Comparison of ENCODE assay signal across 8 cellular contexts in genomic region chr2:25362049-25362563, GRCh38. TPM values are rescaled to one million over a fixed set of nuclear protein-coding genes. Genes with fewer than 3 reads are reported as not detected.
DNase-seq lines count a peak whose midpoint lies in the region; ATAC-seq and TF ChIP-seq lines count a peak whose summit lies in the region.

No MANE protein-coding gene starts in this region.

- H3K9me3 Mint-ChIP-seq in activated T-cell treated with anti-CD3 and anti-CD28 coated beads, Interleukin-2, amount 50 U/mL, for 72 hours: no peaks in the 10 kb centered on the region
- no peaks in the 10 kb centered on the region for H3K9me3 Mint-ChIP-seq in naive thymus-derived CD8-positive, alpha-beta T cell
- H3K9me3 Mint-ChIP-seq in stimulated activated memory B cell treated with anti-CD40 and anti-IgM and Interleukin-4, amounts not matched to agents 10 μg/mL and 1 μg/mL and 100 μg/mL, for 72 hours: no peaks in the 10 kb centered on the region

- H3K4me1 ChIP-seq in KMS-11 (ENCODE audit: low read depth, poor library complexity, severe bottlenecking) (peaks cover 9% of the 10 kb centered on the region), Panc1 (ENCODE audit: control insufficient read depth, insufficient read depth, low read length) (peaks cover 7% of the 10 kb centered on the region)

- TF ChIP-seq CTCF in KMS-11 (conservative IDR thresholded peaks at IDR 0.05; ENCODE audit: low read depth, low read length) (peak; percentile 90), Panc1 (IDR thresholded peaks at IDR 0.05) (peak; percentile 99)

- H3K4me2 ChIP-seq in KMS-11: peak overlapping the region; percentile 96

- no peaks in the 10 kb centered on the region for H3K36me3 ChIP-seq in KMS-11 (ENCODE audit: insufficient read depth)
- H3K36me3 ChIP-seq in Panc1 (ENCODE audit: control insufficient read depth, insufficient read depth, low read length): no peaks in the 10 kb centered on the region

- H3K4me3 ChIP-seq in KMS-11 (IDR thresholded peaks at IDR 0.05; ENCODE audit: insufficient read depth, low read depth, low read length): no peak overlapping the region
- peak overlapping the region; percentile 41 to 54 for H3K4me3 ChIP-seq in Panc1 (ENCODE audit: low read depth in 2 of 2, low read length in 2 of 2)

- H3K27ac ChIP-seq in KMS-11 (no peak overlapping the region), Panc1 (ENCODE audit: low read length) (peak overlapping the region; percentile 88)

- CTCF ChIA-PET in Panc1 (lab: Charles Lee): interaction anchor here (0.6 to 1.3 kb wide), 12 partner anchors 11 to 1914 kb away, joined by 3 to 19 read pairs (median 3); no protein-coding TSS in a partner anchor

- no TSS peak for BruUV-seq in Panc1 (replicated peaks; lab: Mats Ljungman, UMichigan)

- no peaks in the 10 kb centered on the region for H3K27me3 Mint-ChIP-seq in activated T-cell treated with anti-CD3 and anti-CD28 coated beads, Interleukin-2, amount 50 U/mL, for 72 hours (ENCODE audit: low read depth)
- no peaks in the 10 kb centered on the region for H3K27me3 Mint-ChIP-seq in naive thymus-derived CD8-positive, alpha-beta T cell
- H3K27me3 Mint-ChIP-seq in stimulated activated memory B cell treated with anti-CD40 and anti-IgM and Interleukin-4, amounts not matched to agents 10 μg/mL and 1 μg/mL and 100 μg/mL, for 72 hours: no peaks in the 10 kb centered on the region

- H3K4me1 Mint-ChIP-seq in activated T-cell treated with anti-CD3 and anti-CD28 coated beads, Interleukin-2, amount 50 U/mL, for 72 hours (ENCODE audit: low read depth): peaks cover 23% of the 10 kb centered on the region
- H3K4me1 Mint-ChIP-seq in naive thymus-derived CD8-positive, alpha-beta T cell: peaks cover 11 to 21% (median 19%) of the 10 kb centered on the region in 4 donors
- H3K4me1 Mint-ChIP-seq in stimulated activated memory B cell treated with anti-CD40 and anti-IgM and Interleukin-4, amounts not matched to agents 10 μg/mL and 1 μg/mL and 100 μg/mL, for 72 hours: peaks cover 46% of the 10 kb centered on the region

- peak overlapping the region; percentile 86 to 95 for H3K4me3 Mint-ChIP-seq in activated T-cell treated with anti-CD3 and anti-CD28 coated beads, Interleukin-2, amount 50 U/mL, for 72 hours
- peak overlapping the region; percentile 89 to 99 (median 94) for H3K4me3 Mint-ChIP-seq in naive thymus-derived CD8-positive, alpha-beta T cell
- H3K4me3 Mint-ChIP-seq in stimulated activated memory B cell treated with anti-CD40 and anti-IgM and Interleukin-4, amounts not matched to agents 10 μg/mL and 1 μg/mL and 100 μg/mL, for 72 hours: peak overlapping the region; percentile 85

- no peaks in the 10 kb centered on the region for H3K36me3 Mint-ChIP-seq in activated T-cell treated with anti-CD3 and anti-CD28 coated beads, Interleukin-2, amount 50 U/mL, for 72 hours (ENCODE audit: insufficient read depth in 2 of 2)
- H3K36me3 Mint-ChIP-seq in naive thymus-derived CD8-positive, alpha-beta T cell: no peaks in the 10 kb centered on the region
- no peaks in the 10 kb centered on the region for H3K36me3 Mint-ChIP-seq in stimulated activated memory B cell treated with anti-CD40 and anti-IgM and Interleukin-4, amounts not matched to agents 10 μg/mL and 1 μg/mL and 100 μg/mL, for 72 hours

- no peak overlapping the region for H3K9ac ChIP-seq in KMS-11

- ATAC-seq in GM21723 (IDR thresholded peaks at IDR 0.05; ENCODE audit: unreplicated experiment) (peak; percentile 82), Panc1 (peak; percentile 98)
- peak; percentile 97 for ATAC-seq in activated T-cell treated with anti-CD3 and anti-CD28 coated beads, Interleukin-2, amount 50 U/mL, for 72 hours (replicated peaks in 1 of 2)
- peak; percentile 89 to 97 for ATAC-seq in naive thymus-derived CD8-positive, alpha-beta T cell
- ATAC-seq in stimulated activated memory B cell treated with anti-CD40 and anti-IgM and Interleukin-4, amounts not matched to agents 10 μg/mL and 1 μg/mL and 100 μg/mL, for 72 hours: peak; percentile 94

- H3K79me2 ChIP-seq in KMS-11 (ENCODE audit: insufficient read depth, low read depth): no peaks in the 10 kb centered on the region

- POLR2A ChIA-PET in Panc1 (lab: Charles Lee): interaction anchor here (0.7 kb wide), 1 partner anchor 11 kb away, joined by 8 read pairs; no protein-coding TSS in a partner anchor
- POLR2A ChIA-PET in naive thymus-derived CD8-positive, alpha-beta T cell (lab: Charles Lee): interaction anchor here (0.6 to 3.8 kb wide), 25 partner anchors 8 to 146 kb away, joined by 3 to 35 read pairs (median 6); partner anchors contain the start of gene DNMT3A

- DNase-seq in Daoy (ENCODE audit: low read depth) (peak; percentile 90), Panc1 (ENCODE audit: low read depth, low spot score) (peak; percentile 81), fibroblast of gingiva (ENCODE audit: low read depth) (peak; percentile 88)
- peak; percentile 94 to 98 for DNase-seq in activated T-cell treated with anti-CD3 and anti-CD28 coated beads, Interleukin-2, amount 50 U/mL, for 72 hours
- DNase-seq in naive thymus-derived CD8-positive, alpha-beta T cell: peak; percentile 85 to 99 (median 93)

- in situ Hi-C loops in Panc1 (cut with HindIII; ENCODE audit: low pct_unique_long_range_greater_than_20kb, low sequenced_read_pairs): no loop called here

- peak overlapping the region; percentile 73 for H2AFZ ChIP-seq in KMS-11 (ENCODE audit: low read depth)

- no peaks in the 10 kb centered on the region for H3K9me3 ChIP-seq in Panc1 (ENCODE audit: control insufficient read depth, insufficient read depth, low read depth, low read length)

- H3K27me3 ChIP-seq in KMS-11 (ENCODE audit: insufficient read depth, low read depth) (no peaks in the 10 kb centered on the region), Panc1 (ENCODE audit: control insufficient read depth, insufficient read depth, low read length) (no peaks in the 10 kb centered on the region)

- no peaks in the 10 kb centered on the region for H4K20me1 ChIP-seq in KMS-11 (ENCODE audit: insufficient read depth)

- intact Hi-C loops in Panc1 (cut with micrococcal nuclease; ENCODE audit: unreplicated experiment): no loop called here

- peak overlapping the region; percentile 95 for H3K27ac Mint-ChIP-seq in activated T-cell treated with anti-CD3 and anti-CD28 coated beads, Interleukin-2, amount 50 U/mL, for 72 hours
- H3K27ac Mint-ChIP-seq in naive thymus-derived CD8-positive, alpha-beta T cell: peak overlapping the region; percentile 85 to 100 (median 94)
- peak overlapping the region; percentile 90 for H3K27ac Mint-ChIP-seq in stimulated activated memory B cell treated with anti-CD40 and anti-IgM and Interleukin-4, amounts not matched to agents 10 μg/mL and 1 μg/mL and 100 μg/mL, for 72 hours

RNA-seq across cellular contexts. Expression of gene DNMT3A, which starts 20.4 kb away (rescaled TPM):
- total RNA-seq in Daoy (2014; rRNA removed; shearing (Covaris generic)): 17.7 and 19.3 TPM in 2 replicates
- total RNA-seq in Panc1 (2021; ENCODE audit: unreplicated experiment): 29.3 TPM
- 54.3 TPM for polyA plus RNA-seq in Panc1 (2012; ENCODE audit: insufficient read length)
- 100 to 1,000 TPM in 1 of 2 donors, 10 to 100 TPM in 1; 90.2 to 108 TPM for total RNA-seq in activated T-cell treated with anti-CD3 and anti-CD28 coated beads, Interleukin-2, amount 50 U/mL, for 72 hours
- total RNA-seq in naive thymus-derived CD8-positive, alpha-beta T cell: 100 to 1,000 TPM; 121 to 122 TPM
- polyA plus RNA-seq in naive thymus-derived CD8-positive, alpha-beta T cell: 10 to 100 TPM; 17.9 to 31.2 (median 27.2) TPM
